ENCODE assay signal across 8 cellular contexts in the genomic region with DNA sequence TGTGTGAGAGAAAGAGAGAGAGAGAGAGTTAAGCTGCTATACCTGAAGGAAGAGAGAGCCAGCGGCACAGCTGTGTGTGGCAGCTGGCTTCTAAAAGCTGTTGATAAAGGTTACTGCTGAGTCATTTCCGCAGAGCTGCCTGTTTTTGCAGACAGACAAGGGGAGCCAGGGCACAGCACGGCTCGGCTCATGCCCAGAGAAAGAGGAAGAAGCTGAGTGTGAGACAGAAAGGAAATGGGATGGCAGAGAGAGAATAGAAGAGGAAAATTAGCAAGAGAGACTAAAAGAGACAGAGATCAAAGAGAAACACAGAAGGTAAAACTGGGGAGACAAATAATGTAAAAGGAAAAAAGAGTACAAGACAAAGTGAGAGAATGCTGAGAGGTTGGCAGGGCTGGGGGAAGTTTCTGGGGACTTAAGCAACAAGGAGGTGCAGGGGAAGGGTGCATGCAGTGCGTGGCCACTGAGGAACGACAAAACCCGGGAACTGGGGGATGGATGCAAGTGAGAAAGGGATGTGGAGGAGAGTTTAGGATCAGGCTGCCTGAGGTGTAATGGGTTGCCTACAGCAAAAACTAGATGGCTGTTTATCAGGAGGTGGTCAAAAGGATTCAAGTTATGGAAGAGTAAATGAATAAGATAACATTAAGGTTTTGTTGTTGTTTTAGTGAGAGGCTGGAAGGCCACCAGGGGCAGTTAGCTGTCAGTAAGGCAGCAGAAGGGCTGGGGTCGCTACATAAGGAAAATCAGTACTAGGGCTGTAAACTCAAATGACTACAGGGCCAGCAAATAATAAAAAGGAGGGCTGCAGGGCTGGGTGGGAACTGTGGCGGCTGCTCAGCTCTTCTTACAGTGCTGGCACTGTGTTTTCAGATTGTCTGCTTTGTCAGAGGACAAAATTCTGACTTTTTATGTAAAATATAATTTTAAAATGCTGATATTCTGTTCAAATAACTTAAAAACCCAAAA. TPM values are rescaled to one million over a fixed set of nuclear protein-coding genes. Genes with fewer than 3 reads are reported as not detected.
DNase-seq lines count a peak whose midpoint lies in the region; ATAC-seq and TF ChIP-seq lines count a peak whose summit lies in the region.

No MANE protein-coding gene starts in this region.

- in situ Hi-C loops in GM13976 (cut with MboI; ENCODE audit: low sequenced_read_pairs, unreplicated experiment), result no loop called here

- DNase-seq in GM13976 (ENCODE audit: low spot score) (peak; percentile 70), NCI-H146 (lab: John Stamatoyannopoulos, UW) (peak; percentile 92), T-helper 1 cell (peak; percentile 55 to 95 (median 72)), right cardiac atrium (peak; percentile 76 to 89 (median 85)), pulmonary artery endothelial cell (ENCODE audit: low read depth, low spot score) (peak; percentile 79), cerebellar nuclear complex (lab: John Stamatoyannopoulos, UW) (no peak)

- peak; percentile 89 for ATAC-seq in HG02840 (IDR thresholded peaks at IDR 0.05; ENCODE audit: low FRiP score, unreplicated experiment)
- ATAC-seq in right cardiac atrium, result peak; percentile 91 to 93

- H3K27ac ChIP-seq in angular gyrus (ENCODE audit: low read depth, low read length) (peak overlapping the region; percentile 74), right cardiac atrium (ENCODE audit: low read length) (peak overlapping the region; percentile 98)

- no peaks in the 10 kb centered on the region for H3K4me1 ChIP-seq in right cardiac atrium (ENCODE audit: control insufficient read depth, insufficient read depth, low read length)

- peak overlapping the region; percentile 45 for H3K4me3 ChIP-seq in right cardiac atrium (ENCODE audit: low read length)

- no peaks in the 10 kb centered on the region for H3K27me3 ChIP-seq in right cardiac atrium (ENCODE audit: control insufficient read depth, insufficient read depth)

- no peak for TF ChIP-seq CTCF in GM13976 (IDR thresholded peaks at IDR 0.05; ENCODE audit: borderline replicate concordance, control extremely low read depth, extremely low read depth, insufficient read depth, missing control alignments)

- intact Hi-C loops in right cardiac atrium (cut with DNase I), result no loop called here

- WGBS in right cardiac atrium, result 6% methylated on average over 9 of the region's 9 CpGs

- no peaks in the 10 kb centered on the region for H3K9me3 ChIP-seq in right cardiac atrium (ENCODE audit: control insufficient read depth, low read length)

RNA-seq across cellular contexts. Expression of a gene that starts 22.9 kb away (rescaled TPM):
- 100 to 1,000 TPM; 215 to 449 (median 319) TPM for total RNA-seq in right cardiac atrium
- polyA plus RNA-seq in right cardiac atrium, result 287 TPM
- 328 and 660 TPM in 2 replicates for total RNA-seq in pulmonary artery endothelial cell

Comparison
In these comparisons a context has a peak if more than half of its experiments do, and no peak if none do; other contexts are left out.
1. DNase-seq: peak in GM13976 (single experiment), NCI-H146 (single experiment), T-helper 1 cell (5 of 5), right cardiac atrium (3 of 3) and pulmonary artery endothelial cell (single experiment); none in cerebellar nuclear complex (0 of 2).